23 cellular contexts compared by ENCODE assay signal in genomic region chr20:58008413-58008812, GRCh38.
"Had no signal": no experiment of that assay in that cellular context is flagged by ENCODE, and none has a peak within 500 bp of the region (broad histone marks: within the 10 kb centered on the region; RNA-seq: fewer than 3 reads in every experiment).

No MANE protein-coding gene starts in this region.

- H3K9me3 ChIP-seq: Peyer's patch, SJSA1 had no signal

- H3K27me3 ChIP-seq: brain microvascular endothelial cell, Peyer's patch, SJSA1 had no signal

- ATAC-seq: activated CD8-positive, alpha-beta T cell treated with anti-CD3 and anti-CD28 coated beads, Interleukin-2, amount 10 ng/mL, durations not matched to agents 7 days and 5 days; activated T-cell treated with anti-CD3 and anti-CD28 coated beads, Interleukin-2, amount 50 U/mL, for 4 hours; WTC11 had no signal

- H3K4me3 ChIP-seq: Peyer's patch, SJSA1 had no signal

- H3K36me3 ChIP-seq: brain microvascular endothelial cell, Peyer's patch, SJSA1 had no signal

- H3K27ac ChIP-seq: brain microvascular endothelial cell, Peyer's patch, RWPE1, SJSA1 had no signal

- DNase-seq: activated CD4-positive, alpha-beta T cell treated with anti-CD3 and anti-CD28 coated beads for 48 hours; activated CD4-positive, alpha-beta T cell treated with anti-CD3 and anti-CD28 coated beads, Interleukin-2, amount 50 U/mL, for 4 hours; activated CD4-positive, CD25-positive, alpha-beta regulatory T cell treated with anti-CD3 and anti-CD28 coated beads, Interleukin-2, amount 50 U/mL, for 72 hours; activated CD8-positive, alpha-beta T cell treated with anti-CD3 and anti-CD28 coated beads, Interleukin-2, amount 10 ng/mL, durations not matched to agents 7 days and 5 days; activated gamma-delta T cell treated with Interleukin-2 at 50 U/mL for 16 hours; activated naive CD4-positive, alpha-beta T cell treated with anti-CD3 and anti-CD28 coated beads, Interleukin-2, amount 10 ng/mL, durations not matched to agents 7 days and 5 days; activated naive CD8-positive, alpha-beta T cell treated with anti-CD3 and anti-CD28 coated beads for 36 hours; activated T-cell treated with anti-CD3 and anti-CD28 coated beads, Interleukin-2, amount 50 U/mL, for 4 hours; brain microvascular endothelial cell; IMR-90; Kasumi-1; KBM-7; NCI-H146; NCI-H187 treated with DMSO at 0.1 percent for 48 hours; NCI-H2171; NCI-H2227 treated with DMSO at 0.1 percent for 48 hours; NCI-H526; NCI-H82; Peyer's patch; SHP77 had no signal

- H3K4me1 ChIP-seq: Peyer's patch had no signal
